Comparison of ENCODE assay signal across 5 cellular contexts in the genomic region with DNA sequence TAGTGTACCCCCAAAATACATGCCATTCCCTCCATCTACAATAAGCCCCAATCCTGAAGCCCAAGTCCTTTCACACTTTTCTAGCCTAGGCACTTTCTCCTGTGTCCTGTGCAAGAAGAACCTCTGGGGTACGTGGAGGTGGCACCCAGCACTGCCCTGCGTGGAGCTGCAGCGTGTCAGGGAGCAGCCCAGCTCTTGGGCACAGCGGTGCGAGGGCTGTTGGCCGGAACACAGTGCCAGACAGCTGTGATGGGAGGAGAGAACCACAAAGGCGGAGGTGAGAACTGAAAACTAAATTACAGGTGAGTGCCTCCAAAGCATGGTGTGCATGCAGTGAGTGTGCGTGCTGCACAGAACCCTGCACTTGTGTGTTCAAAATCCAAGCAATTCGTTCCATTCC.
"Had no signal": no experiment of that assay in that cellular context is flagged by ENCODE, and none has a peak within 500 bp of the region (broad histone marks: within the 10 kb centered on the region; RNA-seq: fewer than 3 reads in every experiment).

No MANE protein-coding gene starts in this region.

- H3K27ac Mint-ChIP-seq: GM23338, H9 had no signal

- H2AFZ ChIP-seq: GM23338 had no signal

- H3K9me3 Mint-ChIP-seq: GM23338, H9 had no signal

- H3K4me3 Mint-ChIP-seq: GM23338, H9 had no signal

- H3K4me2 ChIP-seq: GM23338 had no signal

- ATAC-seq: GM23338, K562 had no signal

- DNase-seq: H9, HCEC 1CT, IMR-90 had no signal

- H3K4me3 ChIP-seq: GM23338, K562 had no signal
